16 cellular contexts compared by ENCODE assay signal in the genomic region with DNA sequence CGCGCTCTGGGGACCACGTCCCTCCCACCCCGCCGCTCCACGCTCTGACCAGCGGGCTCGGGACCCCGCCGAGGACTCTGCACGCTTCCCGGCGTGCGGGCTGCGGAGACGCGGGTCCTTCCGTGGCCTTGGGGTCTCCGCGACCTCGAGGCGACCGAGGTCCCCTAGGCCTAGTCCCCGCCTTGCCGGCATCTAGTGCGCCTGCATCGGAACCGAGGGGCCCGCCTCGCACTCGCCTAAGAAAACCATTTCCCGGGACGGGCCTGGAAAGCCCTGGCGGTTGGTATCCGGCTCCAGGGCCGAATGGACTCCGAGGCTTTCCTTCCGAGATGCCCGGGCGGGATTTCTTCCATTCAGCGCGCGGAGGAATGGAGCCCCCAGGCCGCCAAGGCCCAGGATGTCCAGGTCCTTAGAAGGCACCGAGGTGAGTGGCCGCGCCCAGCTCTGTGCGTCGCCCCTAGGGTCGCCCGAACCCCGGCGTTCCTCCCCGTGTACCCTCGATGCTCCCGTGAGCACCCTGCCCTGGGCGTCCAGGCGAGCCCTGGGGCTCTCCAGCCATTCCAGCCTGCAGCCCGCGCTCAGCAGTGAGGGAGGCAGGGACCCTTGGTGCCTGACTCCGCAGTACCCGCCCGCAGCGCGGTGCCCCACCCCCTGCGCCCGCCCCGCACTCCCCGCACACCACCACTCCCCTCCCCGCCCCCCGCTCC. TPM values are rescaled to one million over a fixed set of nuclear protein-coding genes. Genes with fewer than 3 reads are reported as not detected.
A peak's percentile ranks its signal among the peaks of the same experiment; 100 is the strongest.
DNase-seq lines count a peak whose midpoint lies in the region; ATAC-seq and TF ChIP-seq lines count a peak whose summit lies in the region.
"Had no signal": no experiment of that assay in that cellular context is flagged by ENCODE, and none has a peak within 500 bp of the region (broad histone marks: within the 10 kb centered on the region; RNA-seq: fewer than 3 reads in every experiment).

No MANE protein-coding gene starts in this region.

- H3K4me1 ChIP-seq in iPS-20b (ENCODE audit: insufficient read depth, low read length): no peaks in the 10 kb centered on the region
- H3K4me1 ChIP-seq in CD4-positive, alpha-beta memory T cell (ENCODE audit: insufficient read depth, low read length): no peaks in the 10 kb centered on the region

- H3K27ac ChIP-seq in iPS-20b (ENCODE audit: low read length): no peak overlapping the region
- no peak overlapping the region for H3K27ac ChIP-seq in CD4-positive, alpha-beta memory T cell (ENCODE audit: low read depth, low read length)
- H3K27ac ChIP-seq: body of pancreas, C4-2B, SK-N-MC had no signal

- H3K9me3 Mint-ChIP-seq in WTC11 (no peaks in the 10 kb centered on the region; the same call in 1 of the 2 replicates), progenitor cell of endocrine pancreas (ENCODE audit: low read depth) (no peaks in the 10 kb centered on the region)
- H3K9me3 Mint-ChIP-seq in CD4-positive, alpha-beta memory T cell: peaks cover 0 to 4% (median 0%) of the 10 kb centered on the region in 8 donors

- peak overlapping the region; percentile 60 for H3K4me3 Mint-ChIP-seq in WTC11
- no peak overlapping the region for H3K4me3 Mint-ChIP-seq in progenitor cell of endocrine pancreas (ENCODE audit: low read depth)
- H3K4me3 Mint-ChIP-seq in CD4-positive, alpha-beta memory T cell: no peak overlapping the region
- H3K4me3 Mint-ChIP-seq: activated CD8-positive, alpha-beta T cell treated with anti-CD3 and anti-CD28 coated beads, Interleukin-2, amount 10 ng/mL, durations not matched to agents 7 days and 5 days had no signal

- H3K36me3 ChIP-seq in H7 (replicated peaks; ENCODE audit: control insufficient read depth, insufficient read depth, low read length): no peaks in the 10 kb centered on the region
- H3K36me3 ChIP-seq in iPS-20b (ENCODE audit: insufficient read depth, low read depth, low read length): no peaks in the 10 kb centered on the region
- H3K36me3 ChIP-seq in CD4-positive, alpha-beta memory T cell (ENCODE audit: insufficient read depth, low read length): no peaks in the 10 kb centered on the region

- no peak overlapping the region for H3K9ac ChIP-seq in iPS-20b (ENCODE audit: low read depth, low read length)

- peaks cover 4% of the 10 kb centered on the region for H3K4me1 Mint-ChIP-seq in WTC11
- peaks cover 2% of the 10 kb centered on the region for H3K4me1 Mint-ChIP-seq in progenitor cell of endocrine pancreas (ENCODE audit: low read depth)
- peaks cover 5 to 6% (median 6%) of the 10 kb centered on the region in 4 donors for H3K4me1 Mint-ChIP-seq in CD4-positive, alpha-beta memory T cell

- H3K27me3 ChIP-seq in H7 (ENCODE audit: control insufficient read depth, insufficient read depth, low read length) (peaks cover 62% of the 10 kb centered on the region), iPS-20b (ENCODE audit: insufficient read depth, low read length) (peaks cover 97% of the 10 kb centered on the region)
- peaks cover 5% of the 10 kb centered on the region for H3K27me3 ChIP-seq in CD4-positive, alpha-beta memory T cell (ENCODE audit: insufficient read depth, low read length)

- peak; percentile 10 for ATAC-seq in WTC11
- no peak for ATAC-seq in sciatic nerve

- POLR2A ChIA-PET in WTC11 (lab: Charles Lee): no interaction called here
- POLR2A ChIA-PET in CD4-positive, alpha-beta memory T cell (lab: Charles Lee; ENCODE audit: partially characterized antibody): no interaction called here

- H3K9me3 ChIP-seq in iPS-20b (ENCODE audit: insufficient read depth, low read depth, low read length): no peaks in the 10 kb centered on the region
- H3K9me3 ChIP-seq in CD4-positive, alpha-beta memory T cell (ENCODE audit: control insufficient read depth in 1 of 2, low read length in 2 of 2): no peaks in the 10 kb centered on the region
- H3K9me3 ChIP-seq: body of pancreas had no signal

- CTCF ChIA-PET in WTC11 (lab: Charles Lee): no interaction called here
- CTCF ChIA-PET in CD4-positive, alpha-beta memory T cell (lab: Charles Lee; ENCODE audit: partially characterized antibody): no interaction called here

- no peak overlapping the region for H3K27ac Mint-ChIP-seq in WTC11
- H3K27ac Mint-ChIP-seq in progenitor cell of endocrine pancreas: no peak overlapping the region
- H3K27ac Mint-ChIP-seq in CD4-positive, alpha-beta memory T cell: no peak overlapping the region
- H3K27ac Mint-ChIP-seq: activated CD8-positive, alpha-beta T cell treated with anti-CD3 and anti-CD28 coated beads, Interleukin-2, amount 10 ng/mL, durations not matched to agents 7 days and 5 days had no signal

- H3K27me3 Mint-ChIP-seq in WTC11 (ENCODE audit: low read depth) (peaks cover 75% of the 10 kb centered on the region), progenitor cell of endocrine pancreas (peaks cover 84% of the 10 kb centered on the region)
- peaks cover 30 to 42% of the 10 kb centered on the region in 2 donors for H3K27me3 Mint-ChIP-seq in CD4-positive, alpha-beta memory T cell

- TF ChIP-seq CTCF in WTC11 (IDR thresholded peaks at IDR 0.05): no peak
- no peak for TF ChIP-seq CTCF in progenitor cell of endocrine pancreas (IDR thresholded peaks at IDR 0.05; ENCODE audit: unreplicated experiment)

- intact Hi-C loops in sciatic nerve (cut with DNase I): no loop called here
- intact Hi-C loops in CD4-positive, alpha-beta memory T cell (cut with micrococcal nuclease): no loop called here

- H3K4me3 ChIP-seq in H7 (ENCODE audit: insufficient read depth, low read depth, low read length): peak overlapping the region; percentile 53
- peak overlapping the region; percentile 56; the same call in 1 of the 2 replicates for H3K4me3 ChIP-seq in iPS-20b (ENCODE audit: low read length)
- H3K4me3 ChIP-seq in CD4-positive, alpha-beta memory T cell (ENCODE audit: low read length in 2 of 2): no peak overlapping the region
- H3K4me3 ChIP-seq: body of pancreas, SK-N-MC had no signal

- H3K36me3 Mint-ChIP-seq in WTC11 (no peaks in the 10 kb centered on the region), progenitor cell of endocrine pancreas (ENCODE audit: insufficient read depth) (no peaks in the 10 kb centered on the region)
- H3K36me3 Mint-ChIP-seq in CD4-positive, alpha-beta memory T cell: no peaks in the 10 kb centered on the region

- DNase-seq in H7 (peak; percentile 82), WTC11 (ENCODE audit: low spot score) (peak; percentile 39), sciatic nerve (ENCODE audit: low spot score) (peak; percentile 47), NCI-H226 (no peak), progenitor cell of endocrine pancreas (ENCODE audit: low spot score, unreplicated experiment) (no peak), NCI-H345 (lab: John Stamatoyannopoulos, UW) (no peak)
- DNase-seq in CD4-positive, alpha-beta memory T cell: no peak
- DNase-seq: activated CD8-positive, alpha-beta T cell treated with anti-CD3 and anti-CD28 coated beads, Interleukin-2, amount 10 ng/mL, durations not matched to agents 7 days and 5 days; DMS79; KG1; NCI-H1417; stimulated activated naive CD4-positive, alpha-beta T cell treated with Interleukin-2 at 50 U/mL for 16 hours had no signal

TF ChIP-seq in WTC11, 78 proteins besides CTCF, POLR2A, EP300 and RAD21 (continues in another document):
- TF ChIP-seq, protein P1, sequence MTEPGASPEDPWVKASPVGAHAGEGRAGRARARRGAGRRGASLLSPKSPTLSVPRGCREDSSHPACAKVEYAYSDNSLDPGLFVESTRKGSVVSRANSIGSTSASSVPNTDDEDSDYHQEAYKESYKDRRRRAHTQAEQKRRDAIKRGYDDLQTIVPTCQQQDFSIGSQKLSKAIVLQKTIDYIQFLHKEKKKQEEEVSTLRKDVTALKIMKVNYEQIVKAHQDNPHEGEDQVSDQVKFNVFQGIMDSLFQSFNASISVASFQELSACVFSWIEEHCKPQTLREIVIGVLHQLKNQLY (CRISPR knock-in tag; IDR thresholded peaks at IDR 0.05): no peak
- TF ChIP-seq SMAD3 (CRISPR knock-in tag; IDR thresholded peaks at IDR 0.05; ENCODE audit: borderline replicate concordance) (no peak), ZBTB21 (CRISPR knock-in tag; IDR thresholded peaks at IDR 0.05; ENCODE audit: borderline replicate concordance) (no peak), ATF1 (CRISPR knock-in tag; IDR thresholded peaks at IDR 0.05) (no peak), SOX15 (CRISPR knock-in tag; IDR thresholded peaks at IDR 0.05) (no peak), RELA (CRISPR knock-in tag; IDR thresholded peaks at IDR 0.05; ENCODE audit: borderline replicate concordance) (no peak)
- TF ChIP-seq, protein P2, sequence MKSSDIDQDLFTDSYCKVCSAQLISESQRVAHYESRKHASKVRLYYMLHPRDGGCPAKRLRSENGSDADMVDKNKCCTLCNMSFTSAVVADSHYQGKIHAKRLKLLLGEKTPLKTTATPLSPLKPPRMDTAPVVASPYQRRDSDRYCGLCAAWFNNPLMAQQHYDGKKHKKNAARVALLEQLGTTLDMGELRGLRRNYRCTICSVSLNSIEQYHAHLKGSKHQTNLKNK (CRISPR knock-in tag; IDR thresholded peaks at IDR 0.05): no peak
- TF ChIP-seq, protein P3, sequence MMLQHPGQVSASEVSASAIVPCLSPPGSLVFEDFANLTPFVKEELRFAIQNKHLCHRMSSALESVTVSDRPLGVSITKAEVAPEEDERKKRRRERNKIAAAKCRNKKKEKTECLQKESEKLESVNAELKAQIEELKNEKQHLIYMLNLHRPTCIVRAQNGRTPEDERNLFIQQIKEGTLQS (CRISPR knock-in tag; conservative IDR thresholded peaks at IDR 0.05): no peak
- TF ChIP-seq, protein P4, sequence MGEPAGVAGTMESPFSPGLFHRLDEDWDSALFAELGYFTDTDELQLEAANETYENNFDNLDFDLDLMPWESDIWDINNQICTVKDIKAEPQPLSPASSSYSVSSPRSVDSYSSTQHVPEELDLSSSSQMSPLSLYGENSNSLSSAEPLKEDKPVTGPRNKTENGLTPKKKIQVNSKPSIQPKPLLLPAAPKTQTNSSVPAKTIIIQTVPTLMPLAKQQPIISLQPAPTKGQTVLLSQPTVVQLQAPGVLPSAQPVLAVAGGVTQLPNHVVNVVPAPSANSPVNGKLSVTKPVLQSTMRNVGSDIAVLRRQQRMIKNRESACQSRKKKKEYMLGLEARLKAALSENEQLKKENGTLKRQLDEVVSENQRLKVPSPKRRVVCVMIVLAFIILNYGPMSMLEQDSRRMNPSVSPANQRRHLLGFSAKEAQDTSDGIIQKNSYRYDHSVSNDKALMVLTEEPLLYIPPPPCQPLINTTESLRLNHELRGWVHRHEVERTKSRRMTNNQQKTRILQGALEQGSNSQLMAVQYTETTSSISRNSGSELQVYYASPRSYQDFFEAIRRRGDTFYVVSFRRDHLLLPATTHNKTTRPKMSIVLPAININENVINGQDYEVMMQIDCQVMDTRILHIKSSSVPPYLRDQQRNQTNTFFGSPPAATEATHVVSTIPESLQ (CRISPR knock-in tag; IDR thresholded peaks at IDR 0.05): no peak

RNA-seq across cellular contexts. Expression of a gene that starts 0.8 kb away (rescaled TPM):
- total RNA-seq in H7 (2014; rRNA removed; shearing (Covaris generic)): 0.07 TPM in 2 replicates
- total RNA-seq in WTC11 (2021) (0.53 to 0.74 TPM (median 0.64 TPM) in 3 replicates), sciatic nerve (not detected), progenitor cell of endocrine pancreas (not detected in 2 replicates)
- not detected for total RNA-seq in CD4-positive, alpha-beta memory T cell
- polyA plus RNA-seq in CD4-positive, alpha-beta memory T cell: not detected
- total RNA-seq: activated CD8-positive, alpha-beta T cell treated with anti-CD3 and anti-CD28 coated beads, Interleukin-2, amount 10 ng/mL, durations not matched to agents 7 days and 5 days; body of pancreas had no signal

Comparison
In these comparisons a context has a peak if more than half of its experiments do, and no peak if none do; other contexts are left out.
1. DNase-seq: peak in H7 (single experiment), WTC11 (single experiment) and sciatic nerve (single experiment); none in NCI-H226 (single experiment), progenitor cell of endocrine pancreas (single experiment), CD4-positive, alpha-beta memory T cell (0 of 5) and NCI-H345 (single experiment).
2. H3K4me3 ChIP-seq: peak in H7 (single experiment) and iPS-20b (single experiment); none in CD4-positive, alpha-beta memory T cell (0 of 2).